ENCODE assay signal across 29 cellular contexts in the genomic region with DNA sequence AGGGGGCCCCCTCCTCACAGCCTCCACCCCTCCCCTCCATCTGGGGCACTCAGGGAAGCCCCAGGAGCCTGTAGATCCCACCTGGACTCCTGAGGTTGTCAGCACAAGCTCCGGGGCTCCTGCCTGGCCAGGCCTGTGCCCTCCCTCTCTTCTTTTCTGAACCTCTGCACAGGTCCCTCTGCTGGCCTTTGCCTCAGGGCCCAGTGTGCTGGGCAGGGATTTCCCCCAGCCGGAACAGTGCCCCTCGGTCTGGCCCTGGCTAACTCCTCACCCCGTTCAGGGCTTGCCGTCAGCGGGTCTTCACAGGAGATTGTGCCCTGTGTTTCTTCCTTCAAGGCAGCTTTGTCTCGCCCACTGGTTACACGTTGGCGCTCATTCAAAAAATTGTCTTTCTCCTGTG.
"Had no signal": no experiment of that assay in that cellular context is flagged by ENCODE, and none has a peak within 500 bp of the region (broad histone marks: within the 10 kb centered on the region; RNA-seq: fewer than 3 reads in every experiment).

No MANE protein-coding gene starts in this region.

- H3K27me3 ChIP-seq: neutrophil, ovary, right lobe of liver, stomach, thyroid gland, tibial nerve, upper lobe of left lung, vagina had no signal

- DNase-seq: naive thymus-derived CD8-positive, alpha-beta T cell; nephron progenitor cell; nucleus accumbens; ovary; posterior cingulate gyrus; psoas muscle; right cardiac atrium; right lobe of liver; small intestine; stimulated activated CD4-positive, alpha-beta T cell treated with anti-CD3 and anti-CD28 coated beads, Interleukin-15, amount 100 ng/mL, for 24 hours; stimulated activated CD4-positive, alpha-beta T cell treated with anti-CD3 and anti-CD28 coated beads, Interleukin-2, amount 100 ng/mL, for 24 hours; stimulated activated CD4-positive, alpha-beta T cell treated with anti-CD3 and anti-CD28 coated beads, Interleukin-2, amount 100 ng/mL, for 48 hours; stimulated activated CD4-positive, alpha-beta T cell treated with anti-CD3 and anti-CD28 coated beads, Interleukin-4, amount 100 ng/mL, for 24 hours; stimulated activated naive B cell treated with anti-CD40 and anti-IgM and Interleukin-4, amounts not matched to agents 10 μg/mL and 1 μg/mL and 100 μg/mL, for 72 hours; stimulated activated naive CD4-positive, alpha-beta T cell treated with Interleukin-2 at 50 U/mL for 16 hours; stomach; thyroid gland; trophoblast cell had no signal

- H3K4me1 ChIP-seq: parathyroid adenoma, psoas muscle, right lobe of liver, stomach, thyroid gland, tibial nerve, upper lobe of left lung, vagina had no signal

- H3K4me3 ChIP-seq: ovary, psoas muscle, right lobe of liver, stomach, thoracic aorta, thyroid gland, tibial nerve, upper lobe of left lung, vagina had no signal

- H3K27me3 Mint-ChIP-seq: progenitor cell of endocrine pancreas; stimulated activated naive CD8-positive, alpha-beta T cell treated with anti-CD3 and anti-CD28 coated beads, Interleukin-15, Interleukin-2, amounts not matched to agents 100 ng/mL and 50 ng/mL, for 24 hours had no signal

- H3K9ac ChIP-seq: parathyroid adenoma had no signal

- H3K36me3 Mint-ChIP-seq: naive thymus-derived CD8-positive, alpha-beta T cell; natural killer cell treated with Interleukin-12 subunit alpha and Interleukin-12 subunit beta and Interleukin-15 and Interleukin-18, amount 100 ng/mL, for 72 hours; stimulated activated effector memory CD8-positive, alpha-beta T cell treated with anti-CD3 and anti-CD28 coated beads, Interleukin-12 subunit alpha, Interleukin-12 subunit beta, amount 100 ng/mL, for 72 hours had no signal

- H3K4me3 Mint-ChIP-seq: naive thymus-derived CD8-positive, alpha-beta T cell; natural killer cell treated with Interleukin-12 subunit alpha and Interleukin-12 subunit beta and Interleukin-15 and Interleukin-18, amount 100 ng/mL, for 72 hours; nephron progenitor cell; neural crest cell; stimulated activated effector memory CD8-positive, alpha-beta T cell treated with anti-CD3 and anti-CD28 coated beads, Interleukin-12 subunit alpha, Interleukin-12 subunit beta, amount 100 ng/mL, for 72 hours; stimulated activated naive B cell treated with anti-CD40 and anti-IgM and Interleukin-4, amounts not matched to agents 10 μg/mL and 1 μg/mL and 100 μg/mL, for 72 hours; stimulated activated naive CD8-positive, alpha-beta T cell treated with anti-CD3 and anti-CD28 coated beads, Interleukin-15, Interleukin-2, amounts not matched to agents 100 ng/mL and 50 ng/mL, for 24 hours had no signal

- H3K9me3 ChIP-seq: neutrophil, ovary, psoas muscle, right lobe of liver, stomach, thoracic aorta, thyroid gland, upper lobe of left lung, vagina had no signal

- ATAC-seq: naive thymus-derived CD8-positive, alpha-beta T cell; natural killer cell treated with Interleukin-12 subunit alpha and Interleukin-12 subunit beta and Interleukin-15 and Interleukin-18, amount 100 ng/mL, for 72 hours; psoas muscle; stimulated activated effector memory CD8-positive, alpha-beta T cell treated with anti-CD3 and anti-CD28 coated beads, Interleukin-12 subunit alpha, Interleukin-12 subunit beta, amount 100 ng/mL, for 72 hours; stimulated activated naive B cell treated with anti-CD40 and anti-IgM and Interleukin-4, amounts not matched to agents 10 μg/mL and 1 μg/mL and 100 μg/mL, for 72 hours had no signal

- H3K9me3 Mint-ChIP-seq: nephron progenitor cell had no signal

- H3K27ac ChIP-seq: neutrophil, ovary, parathyroid adenoma, psoas muscle, right lobe of liver, stomach, thoracic aorta, thyroid gland, tibial nerve, upper lobe of left lung, vagina had no signal

- H3K27ac Mint-ChIP-seq: natural killer cell treated with Interleukin-12 subunit alpha and Interleukin-12 subunit beta and Interleukin-15 and Interleukin-18, amount 100 ng/mL, for 72 hours; nephron progenitor cell; progenitor cell of endocrine pancreas; stimulated activated effector memory CD8-positive, alpha-beta T cell treated with anti-CD3 and anti-CD28 coated beads, Interleukin-12 subunit alpha, Interleukin-12 subunit beta, amount 100 ng/mL, for 72 hours; stimulated activated naive B cell treated with anti-CD40 and anti-IgM and Interleukin-4, amounts not matched to agents 10 μg/mL and 1 μg/mL and 100 μg/mL, for 72 hours; stimulated activated naive CD8-positive, alpha-beta T cell treated with anti-CD3 and anti-CD28 coated beads, Interleukin-15, Interleukin-2, amounts not matched to agents 100 ng/mL and 50 ng/mL, for 24 hours had no signal

- H3K36me3 ChIP-seq: neutrophil, ovary, right lobe of liver, stomach, thoracic aorta, thyroid gland, tibial nerve, upper lobe of left lung, vagina had no signal

- H3K4me1 Mint-ChIP-seq: naive thymus-derived CD8-positive, alpha-beta T cell; nephron progenitor cell; neural crest cell; stimulated activated effector memory CD8-positive, alpha-beta T cell treated with anti-CD3 and anti-CD28 coated beads, Interleukin-12 subunit alpha, Interleukin-12 subunit beta, amount 100 ng/mL, for 72 hours; stimulated activated naive B cell treated with anti-CD40 and anti-IgM and Interleukin-4, amounts not matched to agents 10 μg/mL and 1 μg/mL and 100 μg/mL, for 72 hours had no signal
